Comparison of ENCODE assay signal across 1 cellular context in the genomic region with DNA sequence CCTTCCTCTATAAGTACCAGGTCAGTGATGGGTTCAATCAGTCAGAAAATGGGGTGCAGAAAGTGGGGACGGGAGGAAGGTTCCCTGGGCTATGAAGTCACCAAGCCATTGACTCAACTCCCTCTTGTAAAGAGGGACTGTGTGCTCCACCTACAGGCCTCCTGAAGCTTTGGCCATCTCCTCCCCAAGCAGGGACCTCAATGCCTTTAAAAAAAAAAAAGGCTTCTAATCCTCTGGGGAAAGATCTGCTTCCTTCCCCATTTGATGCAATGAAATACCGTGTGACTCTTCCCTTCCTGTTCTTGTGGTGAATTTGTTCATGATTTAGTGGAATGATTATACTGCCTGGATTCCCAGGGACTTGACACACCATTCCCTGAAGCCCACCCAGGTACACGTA.
TF ChIP-seq lines count a peak whose summit lies in the region.

No MANE protein-coding gene starts in this region.

TF ChIP-seq in H1, 55 proteins besides CTCF, POLR2A, EP300 and RAD21:
- no peak for TF ChIP-seq CHD1 (IDR thresholded peaks at IDR 0.05; ENCODE audit: low read depth, low read length)
